In the genomic region with DNA sequence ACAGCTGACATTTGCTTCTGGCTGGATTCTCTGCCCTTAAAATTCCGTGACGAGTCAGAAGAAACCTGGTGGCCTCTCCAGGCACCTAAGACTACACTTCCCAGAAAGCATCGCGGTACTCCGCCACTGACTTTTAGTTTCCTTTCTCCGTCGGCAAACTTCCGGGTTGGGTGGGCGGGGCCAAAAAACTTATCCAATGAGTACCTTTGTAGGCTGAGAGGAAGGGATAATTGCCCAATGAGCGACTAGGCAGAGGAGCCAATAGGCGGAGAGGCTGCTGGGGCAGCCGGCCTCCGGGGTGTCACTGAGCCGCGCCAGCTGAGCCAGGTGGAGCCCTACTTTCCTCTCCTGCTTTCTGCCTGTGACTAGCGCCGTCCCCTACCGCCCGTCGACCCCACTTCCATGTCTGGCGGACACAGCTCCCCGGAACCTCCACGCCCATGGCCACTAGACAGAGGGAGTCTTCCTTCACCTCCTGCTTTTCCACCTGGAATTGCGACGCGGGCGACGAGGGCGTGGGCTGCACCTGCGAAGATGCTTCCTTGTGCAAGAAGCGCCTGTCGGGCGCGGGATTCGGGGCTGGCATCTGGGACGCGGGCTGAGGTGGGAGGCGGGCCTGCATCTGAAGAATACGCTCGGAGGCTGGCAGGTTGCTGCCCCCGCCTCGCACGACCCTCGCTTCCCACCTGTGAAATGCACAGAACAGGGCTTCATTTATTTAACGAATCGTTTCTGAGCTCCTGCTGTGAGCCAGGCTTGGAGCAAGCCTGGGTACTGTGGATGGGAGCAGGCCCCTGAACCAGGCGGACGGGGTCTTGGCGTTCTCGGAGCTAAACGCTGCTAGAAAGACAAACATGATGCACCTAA, we compare ENCODE assay signal across 8 cellular contexts. TPM values are rescaled to one million over a fixed set of nuclear protein-coding genes. Genes with fewer than 3 reads are reported as not detected.
DNase-seq lines count a peak whose midpoint lies in the region; ATAC-seq and TF ChIP-seq lines count a peak whose summit lies in the region.

No MANE protein-coding gene starts in this region.

- ATAC-seq in GM18870 (IDR thresholded peaks at IDR 0.05; ENCODE audit: unreplicated experiment): peak; percentile 88
- ATAC-seq in HG03108 (IDR thresholded peaks at IDR 0.05; ENCODE audit: unreplicated experiment): peak; percentile 97

- peak overlapping the region; percentile 14 for H3K9ac ChIP-seq in mammary epithelial cell (ENCODE audit: insufficient read depth, low read length)

- H3K4me1 ChIP-seq in ACC112 (ENCODE audit: control insufficient read depth, insufficient read depth, low read length, unreplicated experiment): peaks cover 29% of the 10 kb centered on the region
- peaks cover 13% of the 10 kb centered on the region for H3K4me1 ChIP-seq in mammary epithelial cell (ENCODE audit: insufficient read depth, low read length)

- intact Hi-C loops in mammary epithelial cell (cut with micrococcal nuclease): no loop called here

- no peak for TF ChIP-seq CTCF in VCaP (conservative IDR thresholded peaks at IDR 0.05)
- no peak for TF ChIP-seq CTCF in mammary epithelial cell (conservative IDR thresholded peaks at IDR 0.05 in 1 of 2, IDR thresholded peaks at IDR 0.05 in 1 of 2; ENCODE audit: extremely low read depth in 1 of 2, insufficient read depth in 1 of 2, low read depth in 1 of 2, low read length in 2 of 2)

- in situ Hi-C loops in mammary epithelial cell (cut with MboI; ENCODE audit: low sequenced_read_pairs in 2 of 2): no loop called here

- no peaks in the 10 kb centered on the region for H3K36me3 ChIP-seq in ACC112 (ENCODE audit: insufficient read depth, low read length)
- no peaks in the 10 kb centered on the region for H3K36me3 ChIP-seq in mammary epithelial cell (ENCODE audit: insufficient read depth, low read length)

- WGBS in mammary epithelial cell (ENCODE audit: low coverage, missing lambda C conversion rate): under 1% methylated on average over 16 of the region's 51 CpGs

- no peaks in the 10 kb centered on the region for H3K9me3 ChIP-seq in mammary epithelial cell (replicated peaks; ENCODE audit: insufficient read depth, low read length)

- no peaks in the 10 kb centered on the region for H4K20me1 ChIP-seq in mammary epithelial cell (ENCODE audit: insufficient read depth, low read length)

- dilution Hi-C loops in mammary epithelial cell (cut with HindIII; ENCODE audit: low sequenced_read_pairs): no loop called here

- no peak overlapping the region for H3K27ac ChIP-seq in ACC112 (ENCODE audit: low read depth, low read length)
- H3K27ac ChIP-seq in VCaP: peak overlapping the region; percentile 55
- no peak overlapping the region for H3K27ac ChIP-seq in mammary epithelial cell (ENCODE audit: insufficient read depth, low read depth, low read length)
- peak overlapping the region in 20 of 21 experiments; percentile 7 to 87 (median 75) for H3K27ac ChIP-seq in skin epidermis

- no TSS peak for BruUV-seq in mammary epithelial cell (replicated peaks; lab: Mats Ljungman, UMichigan)

- H2AFZ ChIP-seq in ACC112 (ENCODE audit: low read length, unreplicated experiment) (peak overlapping the region; percentile 93), mammary epithelial cell (ENCODE audit: low read depth, low read length) (peak overlapping the region; percentile 98)

- CTCF ChIA-PET in mammary epithelial cell (lab: Charles Lee; ENCODE audit: low non-redundant PET): interaction anchor here (0.5 kb wide), 1 partner anchor 126 kb away, joined by 5 read pairs; no protein-coding TSS in a partner anchor

- H3K27me3 ChIP-seq in ACC112 (ENCODE audit: insufficient read depth, low read length) (no peaks in the 10 kb centered on the region), mammary epithelial cell (ENCODE audit: insufficient read depth, low read length) (no peaks in the 10 kb centered on the region)

- H3K79me2 ChIP-seq in ACC112 (ENCODE audit: control insufficient read depth, insufficient read depth, low read length, unreplicated experiment) (peaks cover 3% of the 10 kb centered on the region), mammary epithelial cell (ENCODE audit: insufficient read depth, low read length) (no peaks in the 10 kb centered on the region)

- peak overlapping the region; percentile 93 for H3K4me3 ChIP-seq in ACC112 (ENCODE audit: low read depth, low read length)
- peak overlapping the region; percentile 75 to 96 (median 84) for H3K4me3 ChIP-seq in mammary epithelial cell (replicated peaks in 1 of 3; ENCODE audit: insufficient read depth in 1 of 3, low read depth in 2 of 3, low read length in 3 of 3)
- peak overlapping the region; percentile 58 to 85 (median 66) for H3K4me3 ChIP-seq in skin epidermis

- H3K4me2 ChIP-seq in mammary epithelial cell (ENCODE audit: insufficient read depth, low read depth, low read length): peak overlapping the region; percentile 97

- peak; percentile 98 for DNase-seq in NCI-H2171 treated with DMSO at 0.1 percent for 48 hours (lab: John Stamatoyannopoulos, UW)
- DNase-seq in mammary epithelial cell: peak; percentile 94
- peak; percentile 97 for DNase-seq in iPS-NIHi11 (ENCODE audit: low spot score)

RNA-seq across cellular contexts. Expression of a gene that starts 16.5 kb away (rescaled TPM):
- total RNA-seq in mammary epithelial cell: 10 to 100 TPM; 11.2 to 45.5 TPM
- polyA plus RNA-seq in mammary epithelial cell: 10.4 TPM
- 93.1 TPM for polyA minus RNA-seq in mammary epithelial cell

Comparison
In these comparisons a context has a peak if more than half of its experiments do, and no peak if none do; other contexts are left out.
1. H3K27ac ChIP-seq: peak in VCaP (single experiment) and skin epidermis (20 of 21); none in ACC112 (single experiment) and mammary epithelial cell (single experiment).
2. Peak in every context shown above with its lines, with median percentiles within 50 percentile points of each other: H3K4me3 ChIP-seq and DNase-seq.